Comparison of ENCODE assay signal across 8 cellular contexts in the genomic region with DNA sequence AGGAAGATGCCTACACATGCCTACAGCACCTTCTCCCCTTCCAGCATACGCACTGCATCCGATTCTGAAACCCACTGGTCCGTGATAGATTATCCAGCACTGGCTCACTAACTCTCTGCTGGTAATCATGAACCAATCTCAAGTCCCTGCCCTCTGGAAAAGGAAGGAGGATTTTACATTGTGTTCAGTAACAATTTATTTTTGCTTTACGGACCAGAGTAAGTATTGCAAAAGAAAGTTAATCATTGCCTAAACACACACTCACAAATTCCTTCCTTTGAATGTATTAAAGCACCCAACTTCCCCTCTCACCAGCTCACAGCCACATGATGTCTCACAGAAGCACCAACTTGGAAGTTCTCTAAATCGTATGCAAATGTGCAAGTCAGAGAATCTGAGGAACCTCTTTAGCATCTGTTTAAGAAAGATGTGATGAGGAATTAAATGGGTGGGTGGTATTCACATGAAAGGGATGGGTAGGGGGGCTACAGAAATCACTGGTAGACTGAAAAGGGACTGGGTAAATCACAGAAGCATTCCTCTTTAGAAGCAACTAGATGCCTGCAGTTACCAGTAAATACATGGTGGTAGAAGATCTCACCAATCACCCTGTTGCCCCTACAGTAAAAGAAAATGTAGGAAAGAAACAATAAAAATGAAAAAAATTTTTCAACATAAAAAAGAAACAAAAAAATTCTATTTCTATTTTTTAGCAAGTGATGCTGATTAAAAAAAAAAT. TPM values are rescaled to one million over a fixed set of nuclear protein-coding genes. Genes with fewer than 3 reads are reported as not detected.
DNase-seq lines count a peak whose midpoint lies in the region; ATAC-seq and TF ChIP-seq lines count a peak whose summit lies in the region.

No MANE protein-coding gene starts in this region.

- H3K9me3 ChIP-seq in smooth muscle cell (replicated peaks; ENCODE audit: low read depth) (no peaks in the 10 kb centered on the region), suprapubic skin (no peaks in the 10 kb centered on the region)

- TF ChIP-seq EP300 in suprapubic skin (IDR thresholded peaks at IDR 0.05): no peak

- H3K27ac ChIP-seq in smooth muscle cell (ENCODE audit: low read depth) (peak overlapping the region; percentile 8), suprapubic skin (no peak overlapping the region)

- H2AFZ ChIP-seq in smooth muscle cell (ENCODE audit: low read depth): no peak overlapping the region

- 66% methylated on average over 5 of the region's 5 CpGs for WGBS in smooth muscle cell (ENCODE audit: low lambda C conversion rate)
- whole genome bisulfite sequencing in suprapubic skin: 75% methylated on average over 5 of the region's 5 CpGs

- intact Hi-C loops in left ventricle myocardium superior (cut with micrococcal nuclease): loop anchor here (10.0 kb wide), 1 partner anchor 48 kb away; no protein-coding TSS in a partner anchor

- H3K4me3 ChIP-seq in smooth muscle cell (peak overlapping the region; percentile 12), suprapubic skin (no peak overlapping the region)

- H3K4me2 ChIP-seq in smooth muscle cell: peak overlapping the region; percentile 40

- peaks cover 100% of the 10 kb centered on the region for H3K79me2 ChIP-seq in smooth muscle cell (ENCODE audit: low read depth)

- H3K27me3 ChIP-seq in smooth muscle cell (ENCODE audit: low read depth): no peaks in the 10 kb centered on the region
- no peaks in the 10 kb centered on the region for H3K27me3 ChIP-seq in suprapubic skin

- DNase-seq in UCSD-AML1 (lab: John Stamatoyannopoulos, UW; ENCODE audit: unreplicated experiment) (peak; percentile 42), left ventricle myocardium superior (no peak), smooth muscle cell (lab: John Stamatoyannopoulos, UW; ENCODE audit: unreplicated experiment) (no peak), DMS79 (lab: John Stamatoyannopoulos, UW) (no peak), suprapubic skin (ENCODE audit: low spot score in 2 of 2) (no peak)

- peaks cover 16% of the 10 kb centered on the region for H3K4me1 ChIP-seq in smooth muscle cell (ENCODE audit: low read depth)
- H3K4me1 ChIP-seq in suprapubic skin: peaks cover 49% of the 10 kb centered on the region

- no peak overlapping the region for H3K9ac ChIP-seq in smooth muscle cell (ENCODE audit: low read depth)

- ATAC-seq in HG03378 (IDR thresholded peaks at IDR 0.05; ENCODE audit: unreplicated experiment) (peak; percentile 81), left ventricle myocardium superior (peak; percentile 72), GM18868 (IDR thresholded peaks at IDR 0.05; ENCODE audit: unreplicated experiment) (no peak), HG03565 (IDR thresholded peaks at IDR 0.05; ENCODE audit: unreplicated experiment) (no peak)

- no peaks in the 10 kb centered on the region for H3F3A ChIP-seq in smooth muscle cell (ENCODE audit: low read depth)

- H4K20me1 ChIP-seq in smooth muscle cell (ENCODE audit: low read depth): peaks cover 99% of the 10 kb centered on the region

- no peaks in the 10 kb centered on the region for H3K36me3 ChIP-seq in smooth muscle cell (ENCODE audit: low read depth)
- H3K36me3 ChIP-seq in suprapubic skin: no peaks in the 10 kb centered on the region

- TF ChIP-seq CTCF in smooth muscle cell (IDR thresholded peaks at IDR 0.05; ENCODE audit: borderline replicate concordance, insufficient read depth, poor library complexity, severe bottlenecking): no peak
- TF ChIP-seq CTCF in suprapubic skin (IDR thresholded peaks at IDR 0.05): no peak

- no peak for TF ChIP-seq POLR2A in suprapubic skin (IDR thresholded peaks at IDR 0.05)

RNA-seq across cellular contexts. Expression of a gene that starts 8.4 kb away (rescaled TPM):
- total RNA-seq in left ventricle myocardium superior (13.7 TPM), smooth muscle cell (41.4 and 49.6 TPM in 2 replicates), suprapubic skin (10 to 100 TPM; 16.0 to 29.0 (median 17.7) TPM)
- 10.9 and 12.5 TPM in 2 replicates for polyA plus RNA-seq in smooth muscle cell

Comparison
In these comparisons a context has a peak if more than half of its experiments do, and no peak if none do; other contexts are left out.
1. ATAC-seq: peak in HG03378 (single experiment) and left ventricle myocardium superior (single experiment); none in GM18868 (single experiment) and HG03565 (single experiment).